Comparison of ENCODE assay signal across 8 cellular contexts in genomic region chr11:47248304-47248663, GRCh38. TPM values are rescaled to one million over a fixed set of nuclear protein-coding genes. Genes with fewer than 3 reads are reported as not detected.
A peak's percentile ranks its signal among the peaks of the same experiment; 100 is the strongest.
DNase-seq lines count a peak whose midpoint lies in the region; ATAC-seq and TF ChIP-seq lines count a peak whose summit lies in the region.

No MANE protein-coding gene starts in this region.

- H3K4me3 ChIP-seq in CD4-positive, alpha-beta memory T cell (ENCODE audit: low read length in 2 of 2): peak overlapping the region; percentile 89 to 94
- H3K4me3 ChIP-seq in brain microvascular endothelial cell (ENCODE audit: low read depth, low read length) (peak overlapping the region; percentile 97), liver (ENCODE audit: low read depth in 1 of 3, low read length in 3 of 3) (peak overlapping the region; percentile 79 to 99 (median 96))

- H3K36me3 ChIP-seq in CD4-positive, alpha-beta memory T cell (ENCODE audit: insufficient read depth, low read length): peaks cover 20% of the 10 kb centered on the region
- H3K36me3 ChIP-seq in brain microvascular endothelial cell (replicated peaks) (peaks cover 19% of the 10 kb centered on the region), liver (ENCODE audit: control insufficient read depth in 4 of 4, insufficient read depth in 3 of 4, low read depth in 1 of 4, low read length in 3 of 4) (peaks cover 0 to 7% (median 1%) of the 10 kb centered on the region in 4 donors)

- H3K4me3 Mint-ChIP-seq in CD4-positive, alpha-beta memory T cell: peak overlapping the region; percentile 99 to 100 (median 99)
- H3K4me3 Mint-ChIP-seq in IgD-negative memory B cell: peak overlapping the region; percentile 95 to 100 (median 100)
- H3K4me3 Mint-ChIP-seq in type B pancreatic cell: peak overlapping the region; percentile 100

- in situ Hi-C loops in brain microvascular endothelial cell (cut with HindIII; ENCODE audit: low pct_ligation_motif_present, low sequenced_read_pairs): no loop called here

- no peaks in the 10 kb centered on the region for H3K27me3 Mint-ChIP-seq in CD4-positive, alpha-beta memory T cell
- H3K27me3 Mint-ChIP-seq in IgD-negative memory B cell (no peaks in the 10 kb centered on the region), type B pancreatic cell (no peaks in the 10 kb centered on the region)

- H3K27me3 ChIP-seq in CD4-positive, alpha-beta memory T cell (ENCODE audit: insufficient read depth, low read length): no peaks in the 10 kb centered on the region
- no peaks in the 10 kb centered on the region for H3K27me3 ChIP-seq in brain microvascular endothelial cell (replicated peaks)
- no peaks in the 10 kb centered on the region for H3K27me3 ChIP-seq in liver (ENCODE audit: control insufficient read depth in 4 of 4, insufficient read depth in 4 of 4, low read length in 3 of 4)

- H3K27ac Mint-ChIP-seq in CD4-positive, alpha-beta memory T cell: peak overlapping the region; percentile 91 to 99 (median 99)
- H3K27ac Mint-ChIP-seq in IgD-negative memory B cell (peak overlapping the region; percentile 74 to 99 (median 98)), type B pancreatic cell (peak overlapping the region; percentile 99)

- peaks cover 11 to 29% (median 20%) of the 10 kb centered on the region in 4 donors for H3K4me1 Mint-ChIP-seq in CD4-positive, alpha-beta memory T cell
- H3K4me1 Mint-ChIP-seq in IgD-negative memory B cell (peaks cover 7 to 20% (median 15%) of the 10 kb centered on the region in 3 donors), type B pancreatic cell (ENCODE audit: unreplicated experiment) (peaks cover 14% of the 10 kb centered on the region)

- TF ChIP-seq CTCF in brain microvascular endothelial cell (IDR thresholded peaks at IDR 0.05; ENCODE audit: low read depth, low read length, missing control alignments): no peak
- TF ChIP-seq CTCF in liver (IDR thresholded peaks at IDR 0.05; ENCODE audit: low read depth, low read length, missing input control): no peak
- no peak for TF ChIP-seq CTCF in type B pancreatic cell (conservative IDR thresholded peaks at IDR 0.05)

- DNase-seq in CD4-positive, alpha-beta memory T cell: no peak
- DNase-seq in brain microvascular endothelial cell: no peak
- DNase-seq in type B pancreatic cell (ENCODE audit: extremely low spot score, unreplicated experiment): no peak
- no peak for DNase-seq in NCI-H2196 treated with DMSO at 0.1 percent for 48 hours (lab: John Stamatoyannopoulos, UW; ENCODE audit: unreplicated experiment)
- no peak for DNase-seq in COR-L47 (lab: John Stamatoyannopoulos, UW)

- intact Hi-C loops in CD4-positive, alpha-beta memory T cell (cut with micrococcal nuclease): loop anchor here (1.0 to 5.0 kb wide), 7 partner anchors 21 to 548 kb away; partner anchors contain the start of genes ARHGAP1, FNBP4, KBTBD4 and NDUFS3

- H3K4me1 ChIP-seq in CD4-positive, alpha-beta memory T cell (ENCODE audit: insufficient read depth, low read length): peaks cover 20% of the 10 kb centered on the region
- H3K4me1 ChIP-seq in liver (ENCODE audit: control insufficient read depth in 4 of 4, insufficient read depth in 4 of 4, low read length in 3 of 4): peaks cover 9 to 57% (median 38%) of the 10 kb centered on the region in 4 donors

- POLR2A ChIA-PET in CD4-positive, alpha-beta memory T cell (lab: Charles Lee; ENCODE audit: partially characterized antibody): interaction anchor here (0.7 to 3.9 kb wide), 21 partner anchors 10 to 548 kb away, joined by 3 to 92 read pairs (median 6); partner anchors contain the start of genes ARFGAP2, ARHGAP1, DDB2 and KBTBD4

- CTCF ChIA-PET in CD4-positive, alpha-beta memory T cell (lab: Charles Lee; ENCODE audit: partially characterized antibody): interaction anchor here (0.7 to 4.7 kb wide), 13 partner anchors 11 to 165 kb away, joined by 3 to 28 read pairs (median 6); partner anchors contain the start of genes DDB2 and NR1H3

- H3K9me3 ChIP-seq in CD4-positive, alpha-beta memory T cell (ENCODE audit: control insufficient read depth in 1 of 2, low read length in 2 of 2): no peaks in the 10 kb centered on the region
- H3K9me3 ChIP-seq in liver (ENCODE audit: control insufficient read depth in 4 of 4, low read length in 3 of 4): no peaks in the 10 kb centered on the region

- H3K9me3 Mint-ChIP-seq in CD4-positive, alpha-beta memory T cell: no peaks in the 10 kb centered on the region
- no peaks in the 10 kb centered on the region for H3K9me3 Mint-ChIP-seq in IgD-negative memory B cell
- no peaks in the 10 kb centered on the region for H3K9me3 Mint-ChIP-seq in type B pancreatic cell

- WGBS in liver: under 1% methylated on average over 7 of the region's 7 CpGs

- H3K36me3 Mint-ChIP-seq in CD4-positive, alpha-beta memory T cell: peaks cover 4 to 42% of the 10 kb centered on the region in 2 donors
- H3K36me3 Mint-ChIP-seq in IgD-negative memory B cell (no peaks in the 10 kb centered on the region), type B pancreatic cell (no peaks in the 10 kb centered on the region)

- no peak for TF ChIP-seq RAD21 in liver (IDR thresholded peaks at IDR 0.05)

- ATAC-seq in GM21447 (IDR thresholded peaks at IDR 0.05; ENCODE audit: unreplicated experiment): peak; percentile 39

- H3K9ac ChIP-seq in liver (ENCODE audit: low read depth in 1 of 2, low read length in 2 of 2): peak overlapping the region; percentile 82 to 85

- peak overlapping the region; percentile 75 for H3K27ac ChIP-seq in CD4-positive, alpha-beta memory T cell (ENCODE audit: low read depth, low read length)
- H3K27ac ChIP-seq in brain microvascular endothelial cell (peak overlapping the region; percentile 94), liver (ENCODE audit: low read depth in 1 of 2, low read length in 2 of 2) (peak overlapping the region; percentile 95 to 96)

TF ChIP-seq in liver, 16 proteins besides CTCF, POLR2A, EP300 and RAD21 (continues in another document):
- TF ChIP-seq MAX (IDR thresholded peaks at IDR 0.05): no peak
- no peak for TF ChIP-seq NR2F2 (IDR thresholded peaks at IDR 0.05)
- TF ChIP-seq FOXA2 (IDR thresholded peaks at IDR 0.05): no peak
- TF ChIP-seq JUND (IDR thresholded peaks at IDR 0.05): no peak
- TF ChIP-seq, protein P1, sequence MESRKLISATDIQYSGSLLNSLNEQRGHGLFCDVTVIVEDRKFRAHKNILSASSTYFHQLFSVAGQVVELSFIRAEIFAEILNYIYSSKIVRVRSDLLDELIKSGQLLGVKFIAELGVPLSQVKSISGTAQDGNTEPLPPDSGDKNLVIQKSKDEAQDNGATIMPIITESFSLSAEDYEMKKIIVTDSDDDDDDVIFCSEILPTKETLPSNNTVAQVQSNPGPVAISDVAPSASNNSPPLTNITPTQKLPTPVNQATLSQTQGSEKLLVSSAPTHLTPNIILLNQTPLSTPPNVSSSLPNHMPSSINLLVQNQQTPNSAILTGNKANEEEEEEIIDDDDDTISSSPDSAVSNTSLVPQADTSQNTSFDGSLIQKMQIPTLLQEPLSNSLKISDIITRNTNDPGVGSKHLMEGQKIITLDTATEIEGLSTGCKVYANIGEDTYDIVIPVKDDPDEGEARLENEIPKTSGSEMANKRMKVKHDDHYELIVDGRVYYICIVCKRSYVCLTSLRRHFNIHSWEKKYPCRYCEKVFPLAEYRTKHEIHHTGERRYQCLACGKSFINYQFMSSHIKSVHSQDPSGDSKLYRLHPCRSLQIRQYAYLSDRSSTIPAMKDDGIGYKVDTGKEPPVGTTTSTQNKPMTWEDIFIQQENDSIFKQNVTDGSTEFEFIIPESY (IDR thresholded peaks at IDR 0.05): no peak
- TF ChIP-seq YY1 (IDR thresholded peaks at IDR 0.05): no peak
- TF ChIP-seq SP1 (IDR thresholded peaks at IDR 0.05): no peak
- TF ChIP-seq HNF4G (IDR thresholded peaks at IDR 0.05): no peak
- TF ChIP-seq HNF4A (conservative IDR thresholded peaks at IDR 0.05): no peak
- no peak for TF ChIP-seq EGR1 (IDR thresholded peaks at IDR 0.05; ENCODE audit: low read depth in 2 of 2)
- TF ChIP-seq ATF3 (IDR thresholded peaks at IDR 0.05): no peak

RNA-seq across cellular contexts. Expression of gene ACP2, which starts 0.3 kb away (rescaled TPM):
- total RNA-seq in CD4-positive, alpha-beta memory T cell: 10 to 100 TPM; 23.6 to 23.7 TPM
- polyA plus RNA-seq in CD4-positive, alpha-beta memory T cell: 10 to 100 TPM; 11.4 to 19.0 TPM
- polyA plus RNA-seq in IgD-negative memory B cell (4.2 TPM), liver (10 to 100 TPM; 40.3 to 76.9 TPM)
- total RNA-seq in liver (10 to 100 TPM; 81.7 to 94.4 TPM), type B pancreatic cell (ENCODE audit: low replicate concordance) (41.1 and 42.2 TPM in 2 replicates)

RNA-seq across cellular contexts. Expression of gene NR1H3, which starts 9.5 kb away (rescaled TPM):
- total RNA-seq in CD4-positive, alpha-beta memory T cell: 10 to 100 TPM; 17.8 to 20.0 TPM
- 1 to 10 TPM; 3.3 to 7.8 TPM for polyA plus RNA-seq in CD4-positive, alpha-beta memory T cell
- 9.4 TPM for polyA plus RNA-seq in IgD-negative memory B cell
- total RNA-seq in liver: 10 to 100 TPM; 52.8 to 55.2 TPM
- polyA plus RNA-seq in liver: 10 to 100 TPM; 56.0 to 57.3 TPM
- total RNA-seq in type B pancreatic cell (ENCODE audit: low replicate concordance): 14.2 and 18.9 TPM in 2 replicates

RNA-seq across cellular contexts. Expression of gene MADD, which starts 21.6 kb away (rescaled TPM):
- total RNA-seq in CD4-positive, alpha-beta memory T cell: 100 to 1,000 TPM; 118 to 119 TPM
- polyA plus RNA-seq in CD4-positive, alpha-beta memory T cell: 10 to 100 TPM; 19.3 to 32.4 TPM
- polyA plus RNA-seq in IgD-negative memory B cell: 17.5 TPM
- total RNA-seq in liver: 10 to 100 TPM in 1 of 2 donors, 1 to 10 TPM in 1; 9.9 to 20.5 TPM
- polyA plus RNA-seq in liver: 10 to 100 TPM in 1 of 2 donors, 1 to 10 TPM in 1; 9.9 to 12.2 TPM
- total RNA-seq in type B pancreatic cell (ENCODE audit: low replicate concordance): 41.1 and 47.7 TPM in 2 replicates

RNA-seq across cellular contexts. Expression of gene DDB2, which starts 33.5 kb away (rescaled TPM):
- total RNA-seq in CD4-positive, alpha-beta memory T cell: 100 to 1,000 TPM; 129 to 132 TPM
- polyA plus RNA-seq in CD4-positive, alpha-beta memory T cell: 10 to 100 TPM; 36.2 to 40.2 TPM
- polyA plus RNA-seq in IgD-negative memory B cell: 30.6 TPM
- total RNA-seq in liver: 1 to 10 TPM; 6.6 to 7.6 TPM
- polyA plus RNA-seq in liver: 10 to 100 TPM in 1 of 2 donors, 1 to 10 TPM in 1; 10.0 to 11.9 TPM
- total RNA-seq in type B pancreatic cell (ENCODE audit: low replicate concordance): 40.0 and 50.1 TPM in 2 replicates
